In genomic region chr1:203151362-203152157, GRCh38 we compare ENCODE assay signal across 22 cellular contexts. TPM values are rescaled to one million over a fixed set of nuclear protein-coding genes. Genes with fewer than 3 reads are reported as not detected.
DNase-seq lines count a peak whose midpoint lies in the region; ATAC-seq, FAIRE-seq and TF ChIP-seq lines count a peak whose summit lies in the region.
"Had no signal": no experiment of that assay in that cellular context is flagged by ENCODE, and none has a peak within 500 bp of the region (broad histone marks: within the 10 kb centered on the region; RNA-seq: fewer than 3 reads in every experiment).

No MANE protein-coding gene starts in this region.

- TF ChIP-seq RAD21 in H1 (IDR thresholded peaks at IDR 0.05 in 1 of 2, conservative IDR thresholded peaks at IDR 0.05 in 1 of 2; ENCODE audit: low read depth in 2 of 2, low read length in 2 of 2): no peak

- TF ChIP-seq POLR2A in H1 (IDR thresholded peaks at IDR 0.05; ENCODE audit: control extremely low read depth in 1 of 2, low read depth in 2 of 2, low read length in 2 of 2): no peak

- CTCF ChIA-PET in Panc1 (lab: Charles Lee): no interaction called here
- CTCF ChIA-PET in H1 (lab: Charles Lee; ENCODE audit: partially characterized antibody): interaction anchor here (0.8 to 49.1 kb wide), 12 partner anchors 8 to 103 kb away, joined by 3 to 1071 read pairs (median 6); partner anchors contain the start of genes ADORA1, MYBPH, MYOG and PPFIA4

- WGBS in H1 (ENCODE audit: extremely low coverage in 1 of 2, insufficient coverage in 1 of 2, insufficient read length in 1 of 2, insufficient replicate concordance in 2 of 2, low coverage in 1 of 2, low lambda C conversion rate in 2 of 2, missing lambda C conversion rate in 1 of 2), 2 experiments: 83% methylated on average over 9 of the region's 9 CpGs; no CpG with 5 or more reads in 1 of the 2 experiments

- peaks cover 6% of the 10 kb centered on the region for H3K27me3 Mint-ChIP-seq in neural progenitor cell (ENCODE audit: insufficient read depth, low read depth)
- H3K27me3 Mint-ChIP-seq: stimulated activated naive CD8-positive, alpha-beta T cell treated with anti-CD3 and anti-CD28 coated beads, Interleukin-15, Interleukin-2, amounts not matched to agents 100 ng/mL and 50 ng/mL, for 24 hours had no signal

- BruUV-seq in Panc1 (replicated peaks; lab: Mats Ljungman, UMichigan): no TSS peak

- H3K4me3 ChIP-seq in BLaER1 treated with 17β-estradiol and CSF1 and Interleukin-3, amounts not matched to agents 10 nM and 100 nM: no peak overlapping the region
- H3K4me3 ChIP-seq in Panc1 (ENCODE audit: low read depth in 2 of 2, low read length in 2 of 2): no peak overlapping the region
- H3K4me3 ChIP-seq in H1 (ENCODE audit: extremely low read depth in 1 of 4, insufficient read depth in 2 of 4, low read depth in 3 of 4, low read length in 4 of 4): no peak overlapping the region
- H3K4me3 ChIP-seq in neural progenitor cell: no peak overlapping the region
- H3K4me3 ChIP-seq: GM23338, left ventricle myocardium inferior, MG63, vagina had no signal

- no peak overlapping the region for H3K4ac ChIP-seq in H1 (replicated peaks; ENCODE audit: insufficient read length, low read depth, low read length)

- TF ChIP-seq CTCF in Panc1 (IDR thresholded peaks at IDR 0.05) (no peak), H1 (IDR thresholded peaks at IDR 0.05; ENCODE audit: control extremely low read depth in 1 of 3, insufficient read depth in 1 of 3, low read depth in 1 of 3, low read length in 3 of 3) (no peak), neural progenitor cell (IDR thresholded peaks at IDR 0.05) (no peak)

- no peak overlapping the region for H3K18ac ChIP-seq in H1 (ENCODE audit: extremely low read depth, low read length)

- DNase-seq in Panc1 (ENCODE audit: low read depth, low spot score) (no peak), H1 (ENCODE audit: low read depth in 1 of 2, low spot score in 2 of 2) (no peak), neural progenitor cell (ENCODE audit: low spot score) (no peak), 8988T (no peak), NCI-H1105 (lab: John Stamatoyannopoulos, UW) (no peak)
- DNase-seq: activated CD4-positive, alpha-beta memory T cell treated with anti-CD3 and anti-CD28 coated beads, Interleukin-2, amount 10 ng/mL, durations not matched to agents 7 days and 5 days; activated T-cell treated with anti-CD3 and anti-CD28 coated beads, Interleukin-2, amount 50 U/mL, for 4 hours; central memory CD4-positive, alpha-beta T cell; GF-D8; left ventricle myocardium inferior; naive B cell; NCI-H2081; NCI-H748 treated with DMSO at 0.1 percent for 48 hours; stimulated activated CD4-positive, alpha-beta T cell treated with anti-CD3 and anti-CD28 coated beads, Interleukin-15, amount 100 ng/mL, for 24 hours had no signal

- peak overlapping the region; percentile 55 for H3K4me3 Mint-ChIP-seq in neural progenitor cell
- H3K4me3 Mint-ChIP-seq: activated CD4-positive, alpha-beta memory T cell treated with anti-CD3 and anti-CD28 coated beads, Interleukin-2, amount 10 ng/mL, durations not matched to agents 7 days and 5 days; activated naive CD8-positive, alpha-beta T cell; activated T-cell treated with anti-CD3 and anti-CD28 coated beads, Interleukin-2, amount 50 U/mL, for 4 hours; GM23338; naive B cell; stimulated activated naive CD8-positive, alpha-beta T cell treated with anti-CD3 and anti-CD28 coated beads, Interleukin-15, Interleukin-2, amounts not matched to agents 100 ng/mL and 50 ng/mL, for 24 hours had no signal

- peaks cover 4% of the 10 kb centered on the region for H3K36me3 Mint-ChIP-seq in neural progenitor cell
- H3K36me3 Mint-ChIP-seq: activated naive CD8-positive, alpha-beta T cell; naive B cell had no signal

- no peak overlapping the region for H4K8ac ChIP-seq in H1 (ENCODE audit: extremely low read depth, insufficient read depth, low read length)

- H3K36me3 ChIP-seq in BLaER1 treated with 17β-estradiol and CSF1 and Interleukin-3, amounts not matched to agents 10 nM and 100 nM: no peaks in the 10 kb centered on the region
- H3K36me3 ChIP-seq in Panc1 (ENCODE audit: control insufficient read depth, insufficient read depth, low read length) (no peaks in the 10 kb centered on the region), H1 (ENCODE audit: control insufficient read depth in 2 of 4, insufficient read depth in 4 of 4, low read length in 3 of 4) (no peaks in the 10 kb centered on the region), neural progenitor cell (no peaks in the 10 kb centered on the region)
- H3K36me3 ChIP-seq: left ventricle myocardium inferior, MG63, vagina had no signal

- intact Hi-C loops in Panc1 (cut with micrococcal nuclease; ENCODE audit: unreplicated experiment): no loop called here

- H2AK5ac ChIP-seq in H1 (ENCODE audit: low read depth, low read length): peak overlapping the region; percentile 14; the same call in 1 of the 2 replicates

- no peak overlapping the region for H2BK120ac ChIP-seq in H1 (replicated peaks; ENCODE audit: low read depth, low read length)

- H3K4me2 ChIP-seq in BLaER1 treated with 17β-estradiol and CSF1 and Interleukin-3, amounts not matched to agents 10 nM and 100 nM: peak overlapping the region; percentile 41 to 95 (median 84); a peak in 21 of 22 replicates
- H3K4me2 ChIP-seq in H1 (ENCODE audit: insufficient read depth in 1 of 2, low read depth in 2 of 2, low read length in 2 of 2): no peak overlapping the region
- peak overlapping the region; percentile 66 for H3K4me2 ChIP-seq in neural progenitor cell
- H3K4me2 ChIP-seq: GM23338 had no signal

- H3K14ac ChIP-seq in H1 (ENCODE audit: insufficient read length): no peak overlapping the region

- H3K56ac ChIP-seq in H1 (replicated peaks; ENCODE audit: insufficient read length, low read depth, low read length): no peak overlapping the region

- peaks cover 29% of the 10 kb centered on the region for H3F3A ChIP-seq in neural progenitor cell (ENCODE audit: low read depth)

- H3K27ac ChIP-seq in BLaER1 treated with 17β-estradiol and CSF1 and Interleukin-3, amounts not matched to agents 10 nM and 100 nM: no peak overlapping the region
- H3K27ac ChIP-seq in Panc1 (ENCODE audit: low read length) (peak overlapping the region; percentile 75), H1 (ENCODE audit: low read depth, low read length) (no peak overlapping the region), neural progenitor cell (no peak overlapping the region)
- H3K27ac ChIP-seq: left ventricle myocardium inferior, vagina had no signal

- H3K79me1 ChIP-seq in H1 (ENCODE audit: low read depth, low read length): no peaks in the 10 kb centered on the region

- H3K27me3 ChIP-seq in BLaER1 treated with 17β-estradiol and CSF1 and Interleukin-3, amounts not matched to agents 10 nM and 100 nM: no peaks in the 10 kb centered on the region
- H3K27me3 ChIP-seq in Panc1 (ENCODE audit: control insufficient read depth, insufficient read depth, low read length) (no peaks in the 10 kb centered on the region), H1 (replicated peaks in 1 of 4; ENCODE audit: control insufficient read depth in 3 of 4, extremely low read depth in 1 of 4, insufficient read depth in 3 of 4, low read length in 3 of 4) (no peaks in the 10 kb centered on the region), neural progenitor cell (no peaks in the 10 kb centered on the region)
- H3K27me3 ChIP-seq: MG63, vagina had no signal

- peak overlapping the region; percentile 55; the same call in 1 of the 2 replicates for H2BK12ac ChIP-seq in H1 (ENCODE audit: low read depth, low read length)

- ATAC-seq in Panc1 (no peak), HG03520 (IDR thresholded peaks at IDR 0.05; ENCODE audit: unreplicated experiment) (no peak), HG02610 (IDR thresholded peaks at IDR 0.05; ENCODE audit: unreplicated experiment) (no peak)
- ATAC-seq: activated T-cell treated with anti-CD3 and anti-CD28 coated beads, Interleukin-2, amount 50 U/mL, for 4 hours; GM23338 had no signal

- peak overlapping the region; percentile 88 for H3K27ac Mint-ChIP-seq in neural progenitor cell
- H3K27ac Mint-ChIP-seq: activated CD4-positive, alpha-beta memory T cell treated with anti-CD3 and anti-CD28 coated beads, Interleukin-2, amount 10 ng/mL, durations not matched to agents 7 days and 5 days; activated naive CD8-positive, alpha-beta T cell; GM23338; stimulated activated naive CD8-positive, alpha-beta T cell treated with anti-CD3 and anti-CD28 coated beads, Interleukin-15, Interleukin-2, amounts not matched to agents 100 ng/mL and 50 ng/mL, for 24 hours had no signal

- no peaks in the 10 kb centered on the region for H3K9me3 Mint-ChIP-seq in neural progenitor cell
- H3K9me3 Mint-ChIP-seq: activated CD4-positive, alpha-beta memory T cell treated with anti-CD3 and anti-CD28 coated beads, Interleukin-2, amount 10 ng/mL, durations not matched to agents 7 days and 5 days; activated T-cell treated with anti-CD3 and anti-CD28 coated beads, Interleukin-2, amount 50 U/mL, for 4 hours; GM23338; naive B cell; stimulated activated naive CD8-positive, alpha-beta T cell treated with anti-CD3 and anti-CD28 coated beads, Interleukin-15, Interleukin-2, amounts not matched to agents 100 ng/mL and 50 ng/mL, for 24 hours had no signal

- no peak overlapping the region for H3K9ac ChIP-seq in BLaER1 treated with 17β-estradiol and CSF1 and Interleukin-3, amounts not matched to agents 10 nM and 100 nM
- H3K9ac ChIP-seq in H1 (replicated peaks in 1 of 4; ENCODE audit: extremely low read depth in 1 of 4, low read depth in 3 of 4, low read length in 3 of 4) (no peak overlapping the region), neural progenitor cell (no peak overlapping the region)

- POLR2A ChIA-PET in Panc1 (lab: Charles Lee) (no interaction called here), H1 (lab: Charles Lee; ENCODE audit: partially characterized antibody) (no interaction called here)

- no peak overlapping the region for H3K23ac ChIP-seq in H1 (ENCODE audit: insufficient read length)

- no peaks in the 10 kb centered on the region for H3K9me3 ChIP-seq in BLaER1 treated with 17β-estradiol and CSF1 and Interleukin-3, amounts not matched to agents 10 nM and 100 nM (replicated peaks in 1 of 11)
- H3K9me3 ChIP-seq in Panc1 (ENCODE audit: control insufficient read depth, insufficient read depth, low read depth, low read length) (no peaks in the 10 kb centered on the region), H1 (ENCODE audit: insufficient read depth in 2 of 2, low read depth in 1 of 2, low read length in 1 of 2) (no peaks in the 10 kb centered on the region), neural progenitor cell (ENCODE audit: low read depth) (no peaks in the 10 kb centered on the region)
- H3K9me3 ChIP-seq: left ventricle myocardium inferior, MG63, vagina had no signal

- H3K4me1 ChIP-seq in BLaER1 treated with 17β-estradiol and CSF1 and Interleukin-3, amounts not matched to agents 10 nM and 100 nM: peaks cover 54 to 88% (median 81%) of the 10 kb centered on the region in 10 experiments
- peaks cover 47% of the 10 kb centered on the region for H3K4me1 ChIP-seq in Panc1 (ENCODE audit: control insufficient read depth, insufficient read depth, low read length)
- peaks cover 13 to 50% (median 27%) of the 10 kb centered on the region in 4 experiments for H3K4me1 ChIP-seq in H1 (replicated peaks in 1 of 4; ENCODE audit: control insufficient read depth in 3 of 4, insufficient read depth in 4 of 4, low read length in 3 of 4)
- peaks cover 66% of the 10 kb centered on the region for H3K4me1 ChIP-seq in neural progenitor cell
- H3K4me1 ChIP-seq: vagina had no signal

- H4K5ac ChIP-seq in H1 (ENCODE audit: insufficient read length, low read depth, low read length): no peak overlapping the region

- H3K23me2 ChIP-seq in H1 (ENCODE audit: low read depth, low read length): no peaks in the 10 kb centered on the region

- FAIRE-seq in H1 (lab: Jason Lieb, UNC): no peak

- 0 out of 2 replicates have a peak overlapping the region, but pooled peaks have one; percentile 40 for H2BK15ac ChIP-seq in H1 (ENCODE audit: low read length)

- H4K91ac ChIP-seq in H1 (replicated peaks; ENCODE audit: insufficient read length, low read length): no peak overlapping the region

- no peaks in the 10 kb centered on the region for H3K79me2 ChIP-seq in H1 (ENCODE audit: control insufficient read depth in 1 of 2, insufficient read depth in 2 of 2, low read length in 2 of 2)
- no peaks in the 10 kb centered on the region for H3K79me2 ChIP-seq in neural progenitor cell (ENCODE audit: low read depth)

- H4K20me1 ChIP-seq in BLaER1 treated with 17β-estradiol and CSF1 and Interleukin-3, amounts not matched to agents 10 nM and 100 nM: no peaks in the 10 kb centered on the region
- H4K20me1 ChIP-seq in H1 (replicated peaks in 1 of 2; ENCODE audit: control insufficient read depth in 1 of 2, insufficient read depth in 2 of 2, low read length in 2 of 2) (no peaks in the 10 kb centered on the region), neural progenitor cell (ENCODE audit: low read depth) (no peaks in the 10 kb centered on the region)

- no peak overlapping the region for H2AFZ ChIP-seq in H1 (ENCODE audit: low read length)
- H2AFZ ChIP-seq in neural progenitor cell (replicated peaks): no peak overlapping the region
- H2AFZ ChIP-seq: GM23338 had no signal

- H2BK5ac ChIP-seq in H1 (ENCODE audit: low read depth, low read length): no peak overlapping the region

- in situ Hi-C loops in Panc1 (cut with HindIII; ENCODE audit: low pct_unique_long_range_greater_than_20kb, low sequenced_read_pairs): no loop called here

- no peak for TF ChIP-seq EP300 in H1 (IDR thresholded peaks at IDR 0.05; ENCODE audit: borderline replicate concordance in 1 of 2, low read depth in 2 of 2, low read length in 2 of 2)

- H3K4me1 Mint-ChIP-seq in neural progenitor cell: peaks cover 67% of the 10 kb centered on the region
- H3K4me1 Mint-ChIP-seq: activated CD4-positive, alpha-beta memory T cell treated with anti-CD3 and anti-CD28 coated beads, Interleukin-2, amount 10 ng/mL, durations not matched to agents 7 days and 5 days; naive B cell had no signal

- peak overlapping the region; percentile 25; the same call in 1 of the 2 replicates for H2BK20ac ChIP-seq in H1 (ENCODE audit: low read length)

RNA-seq across cellular contexts. Expression of gene ADORA1, which starts 24.0 kb away (rescaled TPM):
- total RNA-seq in Panc1 (2021; ENCODE audit: unreplicated experiment): 8.5 TPM
- 7.1 TPM for polyA plus RNA-seq in Panc1 (2012; ENCODE audit: insufficient read length)
- total RNA-seq in H1 (2021; fragmentation: NEBNext Ultra II Directional; extraction: Animal tissue kit (Norgen Biotek cat#: 25700)): 3.3 and 3.5 TPM in 2 replicates
- polyA plus RNA-seq in H1 (2011; rRNA removed): 6.7 and 12.2 TPM in 2 replicates
- 3.4 TPM for polyA plus RNA-seq in H1 (2011; cell fraction: cytosol; rRNA removed)
- polyA plus RNA-seq in H1 (2011; cell fraction: nucleus; rRNA removed): 6.7 TPM
- 1.7 to 4.4 TPM (median 3.6 TPM) in 4 replicates for polyA plus RNA-seq in H1 (2012, experiment 1 of 2)
- 4.7 TPM for polyA plus RNA-seq in H1 (2012, experiment 2 of 2)
- 4.9 TPM for polyA plus RNA-seq in H1 (2013, experiment 1 of 2)
- 6.0 TPM for polyA plus RNA-seq in H1 (2013, experiment 2 of 2)
- 4.0 and 6.8 TPM in 2 replicates for polyA minus RNA-seq in H1 (2011; rRNA and poly(A)+ RNA removed)
- polyA minus RNA-seq in H1 (2011; cell fraction: cytosol; rRNA and poly(A)+ RNA removed): 2.0 TPM
- polyA minus RNA-seq in H1 (2011; cell fraction: nucleus; rRNA and poly(A)+ RNA removed): 3.7 TPM
- 1.1 and 3.2 TPM in 2 replicates for total RNA-seq in neural progenitor cell (ENCODE audit: low replicate concordance)

RNA-seq across cellular contexts. Expression of gene MYBPH, which starts 24.1 kb away (rescaled TPM):
- not detected for total RNA-seq in Panc1 (2021; ENCODE audit: unreplicated experiment)
- not detected for polyA plus RNA-seq in Panc1 (2012; ENCODE audit: insufficient read length)
- not detected in 2 replicates for total RNA-seq in H1 (2021; fragmentation: NEBNext Ultra II Directional; extraction: Animal tissue kit (Norgen Biotek cat#: 25700))
- not detected in 2 replicates for polyA plus RNA-seq in H1 (2011; rRNA removed)
- not detected for polyA plus RNA-seq in H1 (2011; cell fraction: cytosol; rRNA removed)
- not detected for polyA plus RNA-seq in H1 (2011; cell fraction: nucleus; rRNA removed)
- polyA plus RNA-seq in H1 (2012, experiment 1 of 2): not detected in 4 replicates
- not detected for polyA plus RNA-seq in H1 (2012, experiment 2 of 2)
- not detected for polyA plus RNA-seq in H1 (2013, experiment 1 of 2)
- not detected for polyA plus RNA-seq in H1 (2013, experiment 2 of 2)
- polyA minus RNA-seq in H1 (2011; rRNA and poly(A)+ RNA removed): not detected in 2 replicates
- not detected for polyA minus RNA-seq in H1 (2011; cell fraction: cytosol; rRNA and poly(A)+ RNA removed)
- polyA minus RNA-seq in H1 (2011; cell fraction: nucleus; rRNA and poly(A)+ RNA removed): not detected
- total RNA-seq in neural progenitor cell (ENCODE audit: low replicate concordance): not detected in 2 replicates
- total RNA-seq: activated CD4-positive, alpha-beta memory T cell treated with anti-CD3 and anti-CD28 coated beads, Interleukin-2, amount 10 ng/mL, durations not matched to agents 7 days and 5 days; activated T-cell treated with anti-CD3 and anti-CD28 coated beads, Interleukin-2, amount 50 U/mL, for 4 hours; GM23338; left ventricle myocardium inferior; vagina had no signal
- polyA plus RNA-seq: GM23338 had no signal

RNA-seq across cellular contexts. Expression of gene CHI3L1, which starts 34.9 kb away (rescaled TPM):
- total RNA-seq in Panc1 (2021; ENCODE audit: unreplicated experiment) (0.10 TPM), neural progenitor cell (ENCODE audit: low replicate concordance) (0.95 and 1.7 TPM in 2 replicates)
- 0.97 TPM for polyA plus RNA-seq in Panc1 (2012; ENCODE audit: insufficient read length)
- not detected in 2 replicates for total RNA-seq in H1 (2021; fragmentation: NEBNext Ultra II Directional; extraction: Animal tissue kit (Norgen Biotek cat#: 25700))
- 0.57 and 1.0 TPM in 2 replicates for polyA plus RNA-seq in H1 (2011; rRNA removed)
- 0.66 TPM for polyA plus RNA-seq in H1 (2011; cell fraction: cytosol; rRNA removed)
- 2.8 TPM for polyA plus RNA-seq in H1 (2011; cell fraction: nucleus; rRNA removed)
- 0.30 to 1.2 TPM (median 0.59 TPM) in 4 replicates for polyA plus RNA-seq in H1 (2012, experiment 1 of 2)
- 0.12 TPM for polyA plus RNA-seq in H1 (2012, experiment 2 of 2)
- polyA plus RNA-seq in H1 (2013, experiment 1 of 2): 0.14 TPM
- 0.13 TPM for polyA plus RNA-seq in H1 (2013, experiment 2 of 2)
- polyA minus RNA-seq in H1 (2011; rRNA and poly(A)+ RNA removed): 0.37 TPM in 1 of 2 replicates, not detected in the other
- polyA minus RNA-seq in H1 (2011; cell fraction: cytosol; rRNA and poly(A)+ RNA removed): not detected
- not detected for polyA minus RNA-seq in H1 (2011; cell fraction: nucleus; rRNA and poly(A)+ RNA removed)
- total RNA-seq: activated CD4-positive, alpha-beta memory T cell treated with anti-CD3 and anti-CD28 coated beads, Interleukin-2, amount 10 ng/mL, durations not matched to agents 7 days and 5 days; activated T-cell treated with anti-CD3 and anti-CD28 coated beads, Interleukin-2, amount 50 U/mL, for 4 hours; left ventricle myocardium inferior had no signal
- polyA plus RNA-seq: GM23338 had no signal

Comparison
In these comparisons a context has a peak if more than half of its experiments do, and no peak if none do; other contexts are left out.
1. H3K4me2 ChIP-seq: peak in BLaER1 treated with 17β-estradiol and CSF1 and Interleukin-3, amounts not matched to agents 10 nM and 100 nM (11 of 11) and neural progenitor cell (single experiment); none in H1 (0 of 2).